Comparison of ENCODE assay signal across 8 cellular contexts in genomic region chr9:104863180-104863883, GRCh38.
DNase-seq lines count a peak whose midpoint lies in the region; ATAC-seq, FAIRE-seq and TF ChIP-seq lines count a peak whose summit lies in the region.

No MANE protein-coding gene starts in this region.

- no peaks in the 10 kb centered on the region for H3K27me3 Mint-ChIP-seq in brain

- H3K4me1 ChIP-seq in iPS-20b (ENCODE audit: insufficient read depth, low read length), result peaks cover 25% of the 10 kb centered on the region

- H3K4me2 ChIP-seq in SU-DHL-6 (ENCODE audit: low read depth, low read length, poor library complexity, severe bottlenecking), result no peak overlapping the region

- no peaks in the 10 kb centered on the region for H3K9me3 Mint-ChIP-seq in brain

- peak; percentile 41 for FAIRE-seq in A204.1 (lab: Jason Lieb, UNC)

- peaks cover 36% of the 10 kb centered on the region for H3K4me1 Mint-ChIP-seq in brain

- no peak overlapping the region for H2AFZ ChIP-seq in SU-DHL-6 (ENCODE audit: low read depth, low read length, severe bottlenecking)

- no peak overlapping the region for H3K4me3 ChIP-seq in GM12875 (ENCODE audit: low read depth, low read length)
- H3K4me3 ChIP-seq in SU-DHL-6 (ENCODE audit: insufficient read depth, low read length, poor library complexity, severe bottlenecking), result no peak overlapping the region
- peak overlapping the region; percentile 38; the same call in 1 of the 2 replicates for H3K4me3 ChIP-seq in iPS-20b (ENCODE audit: low read length)

- ATAC-seq in HG02763 (IDR thresholded peaks at IDR 0.05; ENCODE audit: unreplicated experiment), result peak; percentile 66

- peaks cover 13% of the 10 kb centered on the region for H3K36me3 Mint-ChIP-seq in brain

- no peaks in the 10 kb centered on the region for H3K9me2 ChIP-seq in SU-DHL-6 (replicated peaks; ENCODE audit: insufficient read depth, low read length)

- H3K79me2 ChIP-seq in SU-DHL-6 (ENCODE audit: insufficient read depth, low read length), result no peaks in the 10 kb centered on the region

- peak overlapping the region; percentile 6 to 81 (median 75) for H3K27ac Mint-ChIP-seq in brain

- no peaks in the 10 kb centered on the region for H3F3A ChIP-seq in SU-DHL-6 (ENCODE audit: insufficient read depth)

- H3K36me3 ChIP-seq in SU-DHL-6 (ENCODE audit: low read length) (no peaks in the 10 kb centered on the region), iPS-20b (ENCODE audit: insufficient read depth, low read depth, low read length) (peaks cover 13% of the 10 kb centered on the region; the same call in 1 of the 2 replicates)

- no peaks in the 10 kb centered on the region for H4K20me1 ChIP-seq in SU-DHL-6 (ENCODE audit: low read depth, low read length)

- H3K4me3 Mint-ChIP-seq in brain, result peak overlapping the region in 1 of 5 experiments; percentile 39

- no peaks in the 10 kb centered on the region for H3K27me3 ChIP-seq in SU-DHL-6 (ENCODE audit: low read length)
- H3K27me3 ChIP-seq in iPS-20b (ENCODE audit: insufficient read depth, low read length), result no peaks in the 10 kb centered on the region

- no peak overlapping the region for H3K27ac ChIP-seq in SU-DHL-6 (ENCODE audit: low read depth, low read length)
- H3K27ac ChIP-seq in iPS-20b (ENCODE audit: low read length), result peak overlapping the region; percentile 54

- no peaks in the 10 kb centered on the region for H3K9me3 ChIP-seq in SU-DHL-6 (ENCODE audit: insufficient read depth, low read length)
- no peaks in the 10 kb centered on the region for H3K9me3 ChIP-seq in iPS-20b (ENCODE audit: insufficient read depth, low read depth, low read length)

- no peak overlapping the region for H3K9ac ChIP-seq in SU-DHL-6 (ENCODE audit: low read length)
- H3K9ac ChIP-seq in iPS-20b (ENCODE audit: low read depth, low read length), result peak overlapping the region; percentile 70; the same call in 1 of the 2 replicates

- DNase-seq in NCI-H1092 treated with DMSO at 0.1 percent for 48 hours (lab: John Stamatoyannopoulos, UW), result peak; percentile 73
- DNase-seq in smooth muscle cell of the brain vasculature (ENCODE audit: low read depth, low spot score), result peak; percentile 49

- TF ChIP-seq CTCF in GM12875 (IDR thresholded peaks at IDR 0.05; ENCODE audit: borderline replicate concordance, insufficient read depth, low read depth, low read length), result peak; percentile 75; the same call in 1 of the 2 replicates
- peak; percentile 98 for TF ChIP-seq CTCF in SU-DHL-6 (IDR thresholded peaks at IDR 0.05; ENCODE audit: insufficient read depth, low read length, poor library complexity, severe bottlenecking)
- TF ChIP-seq CTCF in brain (conservative IDR thresholded peaks at IDR 0.05), result peak; percentile 79 to 86
